Comparison of ENCODE assay signal across 10 cellular contexts in the genomic region with DNA sequence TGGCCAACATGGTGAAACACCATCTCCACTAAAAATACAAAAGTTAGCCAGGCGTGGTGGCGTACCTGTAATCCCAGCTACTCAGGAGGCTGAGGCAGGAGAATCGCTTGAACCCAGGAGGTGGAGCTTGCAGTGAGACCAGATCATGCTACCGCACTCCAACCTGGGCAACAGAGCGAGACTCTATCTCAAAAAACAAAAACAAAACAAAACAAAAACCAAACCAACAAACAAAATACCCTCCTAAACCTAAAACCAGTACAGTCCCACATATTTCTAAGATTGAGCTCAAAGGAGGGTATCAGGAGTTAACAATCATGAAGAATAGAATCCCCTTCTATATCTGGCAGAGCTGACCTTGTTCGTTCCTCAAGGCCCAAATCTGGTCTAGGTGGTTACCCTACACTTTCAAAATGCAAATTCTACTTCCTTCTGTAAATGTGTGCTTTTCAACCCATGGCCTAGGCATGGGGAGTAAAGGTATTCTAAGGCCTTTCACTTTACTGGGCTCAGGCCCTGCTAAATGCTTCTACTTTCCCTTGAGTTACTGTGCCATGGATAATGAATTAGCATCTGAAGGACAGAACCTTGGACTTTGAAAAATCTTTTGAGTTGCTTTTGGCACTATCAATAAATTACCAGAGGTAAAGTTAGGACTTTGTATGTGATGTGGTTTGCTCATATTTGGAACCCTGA. TPM values are rescaled to one million over a fixed set of nuclear protein-coding genes. Genes with fewer than 3 reads are reported as not detected.
A peak's percentile ranks its signal among the peaks of the same experiment; 100 is the strongest.
DNase-seq lines count a peak whose midpoint lies in the region; ATAC-seq and TF ChIP-seq lines count a peak whose summit lies in the region.
"Had no signal": no experiment of that assay in that cellular context is flagged by ENCODE, and none has a peak within 500 bp of the region (broad histone marks: within the 10 kb centered on the region; RNA-seq: fewer than 3 reads in every experiment).

No MANE protein-coding gene starts in this region.

- POLR2A ChIA-PET in MCF 10A (lab: Yijun Ruan, JAX): interaction anchor here (0.6 to 4.8 kb wide), 8 partner anchors 9 to 214 kb away, joined by 3 to 35 read pairs (median 4); a partner anchor contains a TSS

- peak overlapping the region; percentile 25 for H3K9ac ChIP-seq in Karpas-422 (ENCODE audit: low read length)

- no peaks in the 10 kb centered on the region for H4K20me1 ChIP-seq in Karpas-422 (ENCODE audit: insufficient read depth, low read depth, low read length)

- H2AFZ ChIP-seq in Karpas-422 (ENCODE audit: low read length): peak overlapping the region; percentile 73

- H3K36me3 ChIP-seq in Karpas-422 (ENCODE audit: insufficient read depth, low read length) (no peaks in the 10 kb centered on the region), Peyer's patch (no peaks in the 10 kb centered on the region)
- H3K36me3 ChIP-seq: breast epithelium had no signal

- H3K79me2 ChIP-seq in Karpas-422 (ENCODE audit: low read length): no peaks in the 10 kb centered on the region

- H3K4me1 Mint-ChIP-seq in MCF 10A (ENCODE audit: insufficient read depth, unreplicated experiment): no peaks in the 10 kb centered on the region

- H3K9me2 ChIP-seq in Karpas-422 (replicated peaks; ENCODE audit: insufficient read depth, low read length): no peaks in the 10 kb centered on the region

- H3K27me3 Mint-ChIP-seq in MCF 10A (ENCODE audit: insufficient read depth, unreplicated experiment): no peaks in the 10 kb centered on the region

- intact Hi-C loops in MCF 10A (cut with micrococcal nuclease): loop anchor here (1.0 to 2.0 kb wide), 5 partner anchors 64 to 322 kb away; a partner anchor contains a TSS

- no peaks in the 10 kb centered on the region for H3K9me3 Mint-ChIP-seq in MCF 10A (ENCODE audit: unreplicated experiment)

- no peak for TF ChIP-seq POLR2A in Peyer's patch (IDR thresholded peaks at IDR 0.05)

- peak overlapping the region; percentile 50 for H3K4me2 ChIP-seq in Karpas-422 (ENCODE audit: low read depth, low read length, poor library complexity, severe bottlenecking)

- no peaks in the 10 kb centered on the region for H3K27me3 ChIP-seq in Karpas-422 (ENCODE audit: low read length)
- H3K27me3 ChIP-seq in Peyer's patch: no peaks in the 10 kb centered on the region
- H3K27me3 ChIP-seq: breast epithelium had no signal

- no peaks in the 10 kb centered on the region for H3K36me3 Mint-ChIP-seq in MCF 10A (ENCODE audit: insufficient read depth, unreplicated experiment)

- DNase-seq in Karpas-422: peak; percentile 98
- no peak for DNase-seq in substantia nigra (lab: John Stamatoyannopoulos, UW)
- no peak for DNase-seq in Peyer's patch
- DNase-seq in NCI-H524 (lab: John Stamatoyannopoulos, UW): no peak
- DNase-seq in MCF 10A (ENCODE audit: unreplicated experiment): no peak
- no peak for DNase-seq in NCI-H1105 (lab: John Stamatoyannopoulos, UW)
- DNase-seq: activated CD4-positive, alpha-beta T cell treated with anti-CD3 and anti-CD28 coated beads, Interleukin-2, amount 50 U/mL, for 4 hours had no signal

- no peak overlapping the region for H3K27ac Mint-ChIP-seq in MCF 10A (ENCODE audit: low read depth, unreplicated experiment)

- peak overlapping the region; percentile 4 for H3K4me3 ChIP-seq in Karpas-422 (ENCODE audit: low read length)
- no peak overlapping the region for H3K4me3 ChIP-seq in Peyer's patch
- H3K4me3 ChIP-seq: breast epithelium had no signal

- H3K4me3 Mint-ChIP-seq in MCF 10A (ENCODE audit: unreplicated experiment): no peak overlapping the region

- H3K4me1 ChIP-seq in Karpas-422 (ENCODE audit: low read length) (peaks cover 20% of the 10 kb centered on the region), Peyer's patch (peaks cover 0 to 11% (median 0%) of the 10 kb centered on the region in 4 donors)
- H3K4me1 ChIP-seq: breast epithelium had no signal

- CTCF ChIA-PET in MCF 10A (lab: Yijun Ruan, JAX): interaction anchor here (0.6 to 5.3 kb wide), 51 partner anchors 9 to 500 kb away, joined by 3 to 55 read pairs (median 4); a partner anchor contains a TSS

- no TSS peak for BruUV-seq in MCF 10A (replicated peaks; lab: Mats Ljungman, UMichigan)

- peak overlapping the region; percentile 62 for H3K27ac ChIP-seq in Karpas-422 (ENCODE audit: low read length)
- peak overlapping the region; percentile 11 for H3K27ac ChIP-seq in substantia nigra (ENCODE audit: low read depth, low read length, poor library complexity, severe bottlenecking)
- H3K27ac ChIP-seq in Peyer's patch: peak overlapping the region in 1 of 4 donors; percentile 44
- H3K27ac ChIP-seq: breast epithelium had no signal

- peak; percentile 92 for ATAC-seq in GM19324 (IDR thresholded peaks at IDR 0.05; ENCODE audit: low FRiP score, unreplicated experiment)
- peak; percentile 96 for ATAC-seq in HG02870 (IDR thresholded peaks at IDR 0.05; ENCODE audit: unreplicated experiment)

- H3K9me3 ChIP-seq in Karpas-422 (ENCODE audit: low read length) (no peaks in the 10 kb centered on the region), Peyer's patch (no peaks in the 10 kb centered on the region)
- H3K9me3 ChIP-seq: breast epithelium had no signal

- no peak for TF ChIP-seq CTCF in Peyer's patch (IDR thresholded peaks at IDR 0.05)
- no peak for TF ChIP-seq CTCF in MCF 10A (IDR thresholded peaks at IDR 0.05; ENCODE audit: unreplicated experiment)

RNA-seq across cellular contexts. Expression of a gene that starts 10.4 kb away (rescaled TPM):
- total RNA-seq in Karpas-422 (2014; rRNA removed; shearing (Covaris generic); ENCODE audit: low replicate concordance): 145 and 211 TPM in 2 replicates
- 10 to 100 TPM; 25.6 to 51.8 (median 41.7) TPM for total RNA-seq in Peyer's patch
- 27.3 and 35.7 TPM in 2 replicates for total RNA-seq in MCF 10A (2022)
